In genomic region chr5:89866410-89866809, GRCh38 we compare ENCODE assay signal across 25 cellular contexts.
"Had no signal": no experiment of that assay in that cellular context is flagged by ENCODE, and none has a peak within 500 bp of the region (broad histone marks: within the 10 kb centered on the region; RNA-seq: fewer than 3 reads in every experiment).

No MANE protein-coding gene starts in this region.

- H3K4me1 Mint-ChIP-seq: immature natural killer cell, memory B cell, mesothelial cell of epicardium, natural killer cell, neural crest cell had no signal

- H3K9me3 ChIP-seq: esophagus muscularis mucosa, gastroesophageal sphincter, left ventricle myocardium inferior, lower lobe of right lung, pancreas, tibial artery, upper lobe of left lung, uterus had no signal

- H3K9me3 Mint-ChIP-seq: memory B cell, mesothelial cell of epicardium had no signal

- H3K36me3 ChIP-seq: esophagus muscularis mucosa, gastroesophageal sphincter, left ventricle myocardium inferior, lower lobe of right lung, pancreas, tibial artery, upper lobe of left lung, uterus had no signal

- H3K4me1 ChIP-seq: esophagus muscularis mucosa, gastroesophageal sphincter, left ventricle myocardium inferior, lower lobe of right lung, pancreas, tibial artery, upper lobe of left lung, uterus had no signal

- H3K27ac Mint-ChIP-seq: immature natural killer cell, memory B cell, mesothelial cell of epicardium, natural killer cell, progenitor cell of endocrine pancreas had no signal

- DNase-seq: effector memory CD4-positive, alpha-beta T cell; foreskin fibroblast; glutamatergic neuron; immature natural killer cell; kidney; left cardiac atrium; left ventricle myocardium inferior; lower lobe of right lung; natural killer cell; occipital lobe; pancreas; right cardiac atrium; small intestine; stimulated activated CD4-positive, alpha-beta T cell treated with anti-CD3 and anti-CD28 coated beads, Interleukin-2, amount 100 ng/mL, for 48 hours; stimulated activated naive CD8-positive, alpha-beta T cell treated with anti-CD3 and anti-CD28 coated beads, Interleukin-15, Interleukin-2, amounts not matched to agents 100 U/mL and 50 U/mL, for 24 hours; tibial artery; upper lobe of left lung; uterus had no signal

- H3K36me3 Mint-ChIP-seq: immature natural killer cell, memory B cell, mesothelial cell of epicardium, natural killer cell had no signal

- H3K27ac ChIP-seq: epithelial cell of prostate, esophagus muscularis mucosa, gastroesophageal sphincter, left ventricle myocardium inferior, lower lobe of right lung, pancreas, tibial artery, upper lobe of left lung, uterus had no signal

- H3K4me3 Mint-ChIP-seq: immature natural killer cell, memory B cell, mesothelial cell of epicardium, natural killer cell, neural crest cell had no signal

- H3K27me3 Mint-ChIP-seq: memory B cell, progenitor cell of endocrine pancreas had no signal

- ATAC-seq: gastroesophageal sphincter; left cardiac atrium; lower lobe of right lung; natural killer cell; pancreas; right cardiac atrium; stimulated activated naive CD8-positive, alpha-beta T cell treated with anti-CD3 and anti-CD28 coated beads, Interleukin-15, Interleukin-2, amounts not matched to agents 100 U/mL and 50 U/mL, for 24 hours had no signal

- H3K4me3 ChIP-seq: esophagus muscularis mucosa, gastroesophageal sphincter, left ventricle myocardium inferior, lower lobe of right lung, pancreas, tibial artery, upper lobe of left lung, uterus had no signal

- H3K27me3 ChIP-seq: esophagus muscularis mucosa, gastroesophageal sphincter, pancreas, tibial artery, upper lobe of left lung, uterus had no signal
